ENCODE assay signal across 27 cellular contexts in the genomic region with DNA sequence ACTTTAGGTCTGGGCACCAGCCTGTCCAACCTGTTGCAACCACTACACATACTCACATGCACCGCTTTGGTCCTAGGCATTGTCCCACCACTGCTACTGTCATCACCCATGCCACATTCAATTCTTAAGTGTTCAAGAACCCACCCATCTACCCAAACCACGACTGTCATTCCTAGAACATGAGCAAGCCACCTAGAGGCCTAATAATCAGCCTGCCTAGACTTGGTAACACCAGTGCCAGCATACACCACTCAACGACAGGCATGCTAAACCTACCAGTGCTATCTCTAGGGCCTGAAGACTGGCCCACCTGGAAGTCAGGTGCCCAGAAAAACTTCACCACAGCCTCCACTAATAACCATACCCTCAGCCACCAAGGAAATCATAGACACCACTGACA.
"Had no signal": no experiment of that assay in that cellular context is flagged by ENCODE, and none has a peak within 500 bp of the region (broad histone marks: within the 10 kb centered on the region; RNA-seq: fewer than 3 reads in every experiment).

No MANE protein-coding gene starts in this region.

- H3K27ac ChIP-seq: brain microvascular endothelial cell, epithelial cell of prostate, esophagus squamous epithelium had no signal

- H3K36me3 ChIP-seq: brain microvascular endothelial cell, esophagus squamous epithelium had no signal

- H3K4me3 ChIP-seq: esophagus squamous epithelium had no signal

- H3K27me3 ChIP-seq: brain microvascular endothelial cell, esophagus squamous epithelium had no signal

- ATAC-seq: activated CD4-positive, alpha-beta T cell treated with anti-CD3 and anti-CD28 coated beads for 36 hours; activated CD8-positive, alpha-beta memory T cell treated with anti-CD3 and anti-CD28 coated beads, Interleukin-2, amount 10 ng/mL, durations not matched to agents 7 days and 5 days; activated CD8-positive, alpha-beta T cell treated with anti-CD3 and anti-CD28 coated beads, Interleukin-2, amount 10 ng/mL, durations not matched to agents 7 days and 5 days; activated naive CD4-positive, alpha-beta T cell treated with anti-CD3 and anti-CD28 coated beads, Interleukin-2, amount 50 U/mL, for 72 hours; effector memory CD8-positive, alpha-beta T cell had no signal

- H3K4me1 ChIP-seq: esophagus squamous epithelium had no signal

- FAIRE-seq: astrocyte, colon had no signal

- DNase-seq: activated CD4-positive, alpha-beta memory T cell treated with anti-CD3 and anti-CD28 coated beads for 36 hours; activated CD4-positive, alpha-beta T cell treated with anti-CD3 and anti-CD28 coated beads for 36 hours; activated CD4-positive, alpha-beta T cell treated with anti-CD3 and anti-CD28 coated beads, Interleukin-2, amount 10 ng/mL, durations not matched to agents 24 days and 14 days; activated CD4-positive, CD25-positive, alpha-beta regulatory T cell; activated CD4-positive, CD25-positive, alpha-beta regulatory T cell treated with anti-CD3 and anti-CD28 coated beads, Interleukin-2, amount 50 U/mL, for 72 hours; activated CD8-positive, alpha-beta memory T cell treated with anti-CD3 and anti-CD28 coated beads, Interleukin-2, amount 10 ng/mL, durations not matched to agents 7 days and 5 days; activated CD8-positive, alpha-beta memory T cell treated with anti-CD3 and anti-CD28 coated beads, Interleukin-2, amount 50 U/mL, for 4 hours; activated CD8-positive, alpha-beta T cell treated with anti-CD3 and anti-CD28 coated beads, Interleukin-2, amount 10 ng/mL, durations not matched to agents 7 days and 5 days; activated gamma-delta T cell; activated naive CD4-positive, alpha-beta T cell; activated naive CD4-positive, alpha-beta T cell treated with anti-CD3 and anti-CD28 coated beads, Interleukin-2, amount 10 ng/mL, durations not matched to agents 7 days and 5 days; activated naive CD8-positive, alpha-beta T cell treated with anti-CD3 and anti-CD28 coated beads, Interleukin-2, amount 10 ng/mL, durations not matched to agents 7 days and 5 days; activated T-cell treated with anti-CD3 and anti-CD28 coated beads, Interleukin-2, amount 50 U/mL, for 1 hour; activated T-cell treated with anti-CD3 and anti-CD28 coated beads, Interleukin-2, amount 50 U/mL, for 48 hours; brain microvascular endothelial cell; caudate nucleus; cortex of kidney; dermis blood vessel endothelial cell; effector CD4-positive, alpha-beta T cell; effector memory CD8-positive, alpha-beta T cell; esophagus squamous epithelium; head of caudate nucleus; T-helper 2 cell had no signal
